Comparison of ENCODE assay signal across 1 cellular context in the genomic region with DNA sequence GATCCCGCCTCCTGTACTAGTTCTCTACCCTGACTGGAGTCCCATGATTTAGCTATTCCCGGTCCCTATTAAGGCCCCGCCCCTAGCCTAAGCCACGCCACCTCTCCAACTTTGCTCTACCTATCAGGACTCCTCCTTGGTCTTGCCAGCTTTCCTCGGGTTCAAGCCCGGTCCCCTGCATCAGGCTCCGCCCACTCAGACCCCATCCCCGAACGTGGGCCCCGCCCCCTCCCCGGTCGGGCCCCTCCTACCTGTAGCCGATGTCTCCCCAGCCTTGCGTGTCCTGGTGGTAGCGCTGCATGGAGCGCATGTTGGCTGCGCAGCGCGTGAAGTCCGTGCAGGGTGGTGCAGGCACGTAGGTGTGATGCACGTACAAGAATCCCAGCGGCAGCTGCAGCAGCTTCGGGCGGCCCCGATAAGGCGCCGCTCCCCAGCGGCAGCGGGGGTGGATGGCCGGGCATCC.
TF ChIP-seq lines count a peak whose summit lies in the region.

No MANE protein-coding gene starts in this region.

TF ChIP-seq in WTC11, 78 proteins besides CTCF, POLR2A, EP300 and RAD21 (continued from another document):
- TF ChIP-seq FOXJ3 (CRISPR knock-in tag; IDR thresholded peaks at IDR 0.05; ENCODE audit: borderline replicate concordance): no peak
- TF ChIP-seq, protein P1, sequence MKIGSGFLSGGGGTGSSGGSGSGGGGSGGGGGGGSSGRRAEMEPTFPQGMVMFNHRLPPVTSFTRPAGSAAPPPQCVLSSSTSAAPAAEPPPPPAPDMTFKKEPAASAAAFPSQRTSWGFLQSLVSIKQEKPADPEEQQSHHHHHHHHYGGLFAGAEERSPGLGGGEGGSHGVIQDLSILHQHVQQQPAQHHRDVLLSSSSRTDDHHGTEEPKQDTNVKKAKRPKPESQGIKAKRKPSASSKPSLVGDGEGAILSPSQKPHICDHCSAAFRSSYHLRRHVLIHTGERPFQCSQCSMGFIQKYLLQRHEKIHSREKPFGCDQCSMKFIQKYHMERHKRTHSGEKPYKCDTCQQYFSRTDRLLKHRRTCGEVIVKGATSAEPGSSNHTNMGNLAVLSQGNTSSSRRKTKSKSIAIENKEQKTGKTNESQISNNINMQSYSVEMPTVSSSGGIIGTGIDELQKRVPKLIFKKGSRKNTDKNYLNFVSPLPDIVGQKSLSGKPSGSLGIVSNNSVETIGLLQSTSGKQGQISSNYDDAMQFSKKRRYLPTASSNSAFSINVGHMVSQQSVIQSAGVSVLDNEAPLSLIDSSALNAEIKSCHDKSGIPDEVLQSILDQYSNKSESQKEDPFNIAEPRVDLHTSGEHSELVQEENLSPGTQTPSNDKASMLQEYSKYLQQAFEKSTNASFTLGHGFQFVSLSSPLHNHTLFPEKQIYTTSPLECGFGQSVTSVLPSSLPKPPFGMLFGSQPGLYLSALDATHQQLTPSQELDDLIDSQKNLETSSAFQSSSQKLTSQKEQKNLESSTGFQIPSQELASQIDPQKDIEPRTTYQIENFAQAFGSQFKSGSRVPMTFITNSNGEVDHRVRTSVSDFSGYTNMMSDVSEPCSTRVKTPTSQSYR (CRISPR knock-in tag; IDR thresholded peaks at IDR 0.05): no peak
- TF ChIP-seq, protein P2, sequence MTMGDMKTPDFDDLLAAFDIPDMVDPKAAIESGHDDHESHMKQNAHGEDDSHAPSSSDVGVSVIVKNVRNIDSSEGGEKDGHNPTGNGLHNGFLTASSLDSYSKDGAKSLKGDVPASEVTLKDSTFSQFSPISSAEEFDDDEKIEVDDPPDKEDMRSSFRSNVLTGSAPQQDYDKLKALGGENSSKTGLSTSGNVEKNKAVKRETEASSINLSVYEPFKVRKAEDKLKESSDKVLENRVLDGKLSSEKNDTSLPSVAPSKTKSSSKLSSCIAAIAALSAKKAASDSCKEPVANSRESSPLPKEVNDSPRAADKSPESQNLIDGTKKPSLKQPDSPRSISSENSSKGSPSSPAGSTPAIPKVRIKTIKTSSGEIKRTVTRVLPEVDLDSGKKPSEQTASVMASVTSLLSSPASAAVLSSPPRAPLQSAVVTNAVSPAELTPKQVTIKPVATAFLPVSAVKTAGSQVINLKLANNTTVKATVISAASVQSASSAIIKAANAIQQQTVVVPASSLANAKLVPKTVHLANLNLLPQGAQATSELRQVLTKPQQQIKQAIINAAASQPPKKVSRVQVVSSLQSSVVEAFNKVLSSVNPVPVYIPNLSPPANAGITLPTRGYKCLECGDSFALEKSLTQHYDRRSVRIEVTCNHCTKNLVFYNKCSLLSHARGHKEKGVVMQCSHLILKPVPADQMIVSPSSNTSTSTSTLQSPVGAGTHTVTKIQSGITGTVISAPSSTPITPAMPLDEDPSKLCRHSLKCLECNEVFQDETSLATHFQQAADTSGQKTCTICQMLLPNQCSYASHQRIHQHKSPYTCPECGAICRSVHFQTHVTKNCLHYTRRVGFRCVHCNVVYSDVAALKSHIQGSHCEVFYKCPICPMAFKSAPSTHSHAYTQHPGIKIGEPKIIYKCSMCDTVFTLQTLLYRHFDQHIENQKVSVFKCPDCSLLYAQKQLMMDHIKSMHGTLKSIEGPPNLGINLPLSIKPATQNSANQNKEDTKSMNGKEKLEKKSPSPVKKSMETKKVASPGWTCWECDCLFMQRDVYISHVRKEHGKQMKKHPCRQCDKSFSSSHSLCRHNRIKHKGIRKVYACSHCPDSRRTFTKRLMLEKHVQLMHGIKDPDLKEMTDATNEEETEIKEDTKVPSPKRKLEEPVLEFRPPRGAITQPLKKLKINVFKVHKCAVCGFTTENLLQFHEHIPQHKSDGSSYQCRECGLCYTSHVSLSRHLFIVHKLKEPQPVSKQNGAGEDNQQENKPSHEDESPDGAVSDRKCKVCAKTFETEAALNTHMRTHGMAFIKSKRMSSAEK (CRISPR knock-in tag; IDR thresholded peaks at IDR 0.05; ENCODE audit: borderline replicate concordance): no peak
- TF ChIP-seq, protein P3, sequence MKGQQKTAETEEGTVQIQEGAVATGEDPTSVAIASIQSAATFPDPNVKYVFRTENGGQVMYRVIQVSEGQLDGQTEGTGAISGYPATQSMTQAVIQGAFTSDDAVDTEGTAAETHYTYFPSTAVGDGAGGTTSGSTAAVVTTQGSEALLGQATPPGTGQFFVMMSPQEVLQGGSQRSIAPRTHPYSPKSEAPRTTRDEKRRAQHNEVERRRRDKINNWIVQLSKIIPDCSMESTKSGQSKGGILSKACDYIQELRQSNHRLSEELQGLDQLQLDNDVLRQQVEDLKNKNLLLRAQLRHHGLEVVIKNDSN (CRISPR knock-in tag; IDR thresholded peaks at IDR 0.05): no peak
- TF ChIP-seq ELF4 (CRISPR knock-in tag; IDR thresholded peaks at IDR 0.05; ENCODE audit: low read depth): no peak
- TF ChIP-seq OVOL2 (CRISPR knock-in tag; IDR thresholded peaks at IDR 0.05; ENCODE audit: borderline replicate concordance): no peak
- TF ChIP-seq GTF2I (CRISPR knock-in tag; conservative IDR thresholded peaks at IDR 0.05): no peak
- TF ChIP-seq SMAD4 (CRISPR knock-in tag; IDR thresholded peaks at IDR 0.05): no peak
- TF ChIP-seq, protein P4, sequence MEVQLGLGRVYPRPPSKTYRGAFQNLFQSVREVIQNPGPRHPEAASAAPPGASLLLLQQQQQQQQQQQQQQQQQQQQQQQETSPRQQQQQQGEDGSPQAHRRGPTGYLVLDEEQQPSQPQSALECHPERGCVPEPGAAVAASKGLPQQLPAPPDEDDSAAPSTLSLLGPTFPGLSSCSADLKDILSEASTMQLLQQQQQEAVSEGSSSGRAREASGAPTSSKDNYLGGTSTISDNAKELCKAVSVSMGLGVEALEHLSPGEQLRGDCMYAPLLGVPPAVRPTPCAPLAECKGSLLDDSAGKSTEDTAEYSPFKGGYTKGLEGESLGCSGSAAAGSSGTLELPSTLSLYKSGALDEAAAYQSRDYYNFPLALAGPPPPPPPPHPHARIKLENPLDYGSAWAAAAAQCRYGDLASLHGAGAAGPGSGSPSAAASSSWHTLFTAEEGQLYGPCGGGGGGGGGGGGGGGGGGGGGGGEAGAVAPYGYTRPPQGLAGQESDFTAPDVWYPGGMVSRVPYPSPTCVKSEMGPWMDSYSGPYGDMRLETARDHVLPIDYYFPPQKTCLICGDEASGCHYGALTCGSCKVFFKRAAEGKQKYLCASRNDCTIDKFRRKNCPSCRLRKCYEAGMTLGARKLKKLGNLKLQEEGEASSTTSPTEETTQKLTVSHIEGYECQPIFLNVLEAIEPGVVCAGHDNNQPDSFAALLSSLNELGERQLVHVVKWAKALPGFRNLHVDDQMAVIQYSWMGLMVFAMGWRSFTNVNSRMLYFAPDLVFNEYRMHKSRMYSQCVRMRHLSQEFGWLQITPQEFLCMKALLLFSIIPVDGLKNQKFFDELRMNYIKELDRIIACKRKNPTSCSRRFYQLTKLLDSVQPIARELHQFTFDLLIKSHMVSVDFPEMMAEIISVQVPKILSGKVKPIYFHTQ (CRISPR knock-in tag; IDR thresholded peaks at IDR 0.05): no peak
- TF ChIP-seq, protein P5, sequence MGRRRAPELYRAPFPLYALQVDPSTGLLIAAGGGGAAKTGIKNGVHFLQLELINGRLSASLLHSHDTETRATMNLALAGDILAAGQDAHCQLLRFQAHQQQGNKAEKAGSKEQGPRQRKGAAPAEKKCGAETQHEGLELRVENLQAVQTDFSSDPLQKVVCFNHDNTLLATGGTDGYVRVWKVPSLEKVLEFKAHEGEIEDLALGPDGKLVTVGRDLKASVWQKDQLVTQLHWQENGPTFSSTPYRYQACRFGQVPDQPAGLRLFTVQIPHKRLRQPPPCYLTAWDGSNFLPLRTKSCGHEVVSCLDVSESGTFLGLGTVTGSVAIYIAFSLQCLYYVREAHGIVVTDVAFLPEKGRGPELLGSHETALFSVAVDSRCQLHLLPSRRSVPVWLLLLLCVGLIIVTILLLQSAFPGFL (CRISPR knock-in tag; IDR thresholded peaks at IDR 0.05; ENCODE audit: borderline replicate concordance): no peak
